15 cellular contexts compared by ENCODE assay signal in the genomic region with DNA sequence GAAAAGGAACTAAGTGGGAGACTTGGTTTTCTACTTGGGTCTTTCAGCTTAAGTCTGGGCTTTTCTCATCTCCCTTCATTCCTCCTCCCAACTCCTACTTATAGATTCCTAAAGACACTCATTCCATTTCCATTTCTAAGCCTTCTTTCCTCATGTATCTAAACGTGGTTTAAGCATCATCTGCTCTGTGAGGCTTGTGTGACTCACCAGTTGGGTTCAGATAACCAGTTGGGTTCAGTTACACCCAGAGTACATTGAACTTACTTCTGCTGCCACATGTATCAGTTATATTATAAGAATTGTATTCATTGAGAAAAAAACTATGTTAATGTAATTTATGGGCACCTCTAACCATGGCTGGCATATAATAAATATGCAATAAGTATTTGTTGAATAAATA.
DNase-seq lines count a peak whose midpoint lies in the region; ATAC-seq and TF ChIP-seq lines count a peak whose summit lies in the region.
"Had no signal": no experiment of that assay in that cellular context is flagged by ENCODE, and none has a peak within 500 bp of the region (broad histone marks: within the 10 kb centered on the region; RNA-seq: fewer than 3 reads in every experiment).

No MANE protein-coding gene starts in this region.

- intact Hi-C loops in aorta (cut with DNase I): no loop called here

- DNase-seq in A172 (ENCODE audit: low spot score) (peak; percentile 31), NCI-H226 (peak; percentile 31), brain microvascular endothelial cell (peak; percentile 47), iris pigment epithelial cell (ENCODE audit: low read depth) (peak; percentile 25), HPDE6-E6E7 (ENCODE audit: extremely low spot score) (no peak), G401 (ENCODE audit: low spot score) (no peak), NCI-H2029 (lab: John Stamatoyannopoulos, UW) (no peak), aorta (no peak)
- DNase-seq: C1 segment of cervical spinal cord, GOT3, NCI-H1048, NCI-H2107, NCI-H345, NCI-H526 treated with DMSO at 0.1 percent for 48 hours, SIG-M5 had no signal

- H3K4me1 ChIP-seq in aorta (ENCODE audit: control insufficient read depth in 1 of 2, insufficient read depth in 2 of 2, low read length in 2 of 2): no peaks in the 10 kb centered on the region

- no peaks in the 10 kb centered on the region for H3K9me3 ChIP-seq in aorta (ENCODE audit: control insufficient read depth, low read length)

- H3K27me3 ChIP-seq in brain microvascular endothelial cell (replicated peaks) (no peaks in the 10 kb centered on the region), aorta (ENCODE audit: control insufficient read depth in 1 of 2, insufficient read depth in 2 of 2, low read length in 1 of 2) (no peaks in the 10 kb centered on the region)

- H3K27ac ChIP-seq in brain microvascular endothelial cell: no peak overlapping the region
- H3K27ac ChIP-seq in aorta (ENCODE audit: low read depth in 1 of 2, low read length in 2 of 2): no peak overlapping the region

- no peak overlapping the region for H3K4me3 ChIP-seq in brain microvascular endothelial cell (ENCODE audit: low read depth, low read length)
- H3K4me3 ChIP-seq in aorta (ENCODE audit: low read length in 2 of 2): no peak overlapping the region

- no peak for ATAC-seq in aorta (ENCODE audit: low FRiP score)

- no peak for TF ChIP-seq CTCF in brain microvascular endothelial cell (IDR thresholded peaks at IDR 0.05; ENCODE audit: low read depth, low read length, missing control alignments)

- H3K36me3 ChIP-seq in brain microvascular endothelial cell (replicated peaks) (no peaks in the 10 kb centered on the region), aorta (ENCODE audit: control insufficient read depth in 1 of 2, insufficient read depth in 2 of 2, low read length in 1 of 2) (no peaks in the 10 kb centered on the region)

- WGBS in aorta, 2 donors: 23 to 26% methylated on average over 1 of the region's 1 CpG

- in situ Hi-C loops in brain microvascular endothelial cell (cut with HindIII; ENCODE audit: low pct_ligation_motif_present, low sequenced_read_pairs) (no loop called here), G401 (cut with HindIII; ENCODE audit: low sequenced_read_pairs) (no loop called here)

Comparison
In these comparisons a context has a peak if more than half of its experiments do, and no peak if none do; other contexts are left out.
1. DNase-seq: peak in A172 (single experiment), NCI-H226 (single experiment), brain microvascular endothelial cell (single experiment) and iris pigment epithelial cell (single experiment); none in HPDE6-E6E7 (single experiment), G401 (single experiment), NCI-H2029 (single experiment) and aorta (0 of 2).